Comparison of ENCODE assay signal across 11 cellular contexts in genomic region chr6:127290391-127290963, GRCh38. TPM values are rescaled to one million over a fixed set of nuclear protein-coding genes. Genes with fewer than 3 reads are reported as not detected.
DNase-seq lines count a peak whose midpoint lies in the region; ATAC-seq and TF ChIP-seq lines count a peak whose summit lies in the region.
"Had no signal": no experiment of that assay in that cellular context is flagged by ENCODE, and none has a peak within 500 bp of the region (broad histone marks: within the 10 kb centered on the region; RNA-seq: fewer than 3 reads in every experiment).

No MANE protein-coding gene starts in this region.

- peaks cover 63% of the 10 kb centered on the region for H3K36me3 ChIP-seq in neutrophil
- no peaks in the 10 kb centered on the region for H3K36me3 ChIP-seq in breast epithelium

- no peaks in the 10 kb centered on the region for H3K4me1 ChIP-seq in neutrophil (ENCODE audit: control insufficient read depth in 1 of 2, insufficient read depth in 1 of 2, low read depth in 1 of 2, low read length in 1 of 2)
- no peaks in the 10 kb centered on the region for H3K4me1 ChIP-seq in breast epithelium

- H3K27me3 ChIP-seq in neutrophil (no peaks in the 10 kb centered on the region), breast epithelium (no peaks in the 10 kb centered on the region)

- H3K27me3 Mint-ChIP-seq in activated B cell treated with CpG ODN at 0.5 μM for 24 hours, result no peaks in the 10 kb centered on the region

- ATAC-seq in GM18909 (IDR thresholded peaks at IDR 0.05; ENCODE audit: poor library complexity, unreplicated experiment) (peak; percentile 41), HG02642 (IDR thresholded peaks at IDR 0.05; ENCODE audit: poor library complexity, unreplicated experiment) (peak; percentile 42), activated B cell treated with CpG ODN at 0.5 μM for 24 hours (ENCODE audit: low read depth) (no peak)

- peak overlapping the region; percentile 79 for H3K27ac Mint-ChIP-seq in activated B cell treated with CpG ODN at 0.5 μM for 24 hours

- peaks cover 59% of the 10 kb centered on the region for H3K36me3 Mint-ChIP-seq in activated B cell treated with CpG ODN at 0.5 μM for 24 hours (ENCODE audit: low read depth)

- no peak for TF ChIP-seq POLR2A in breast epithelium (IDR thresholded peaks at IDR 0.05)

- peaks cover 25% of the 10 kb centered on the region for H3K4me1 Mint-ChIP-seq in activated B cell treated with CpG ODN at 0.5 μM for 24 hours

- TF ChIP-seq CTCF in activated B cell treated with CpG ODN at 0.5 μM for 24 hours (IDR thresholded peaks at IDR 0.05), result no peak
- TF ChIP-seq CTCF in neutrophil (IDR thresholded peaks at IDR 0.05), result no peak
- no peak for TF ChIP-seq CTCF in breast epithelium (IDR thresholded peaks at IDR 0.05)

- intact Hi-C loops in activated B cell treated with CpG ODN at 0.5 μM for 24 hours (cut with micrococcal nuclease), result loop anchor here (2.0 kb wide), 1 partner anchor 24 kb away; the partner anchor contains the start of gene RNF146
- intact Hi-C loops in breast epithelium (cut with DNase I; ENCODE audit: low total_unique reads), result no loop called here

- H3K9me3 Mint-ChIP-seq in activated B cell treated with CpG ODN at 0.5 μM for 24 hours, result no peaks in the 10 kb centered on the region

- no peaks in the 10 kb centered on the region for H3K9me3 ChIP-seq in neutrophil
- no peaks in the 10 kb centered on the region for H3K9me3 ChIP-seq in breast epithelium

- CTCF ChIA-PET in activated B cell treated with CpG ODN at 0.5 μM for 24 hours (lab: Charles Lee), result interaction anchor here (0.6 to 1.7 kb wide), 4 partner anchors 13 to 352 kb away, joined by 3 to 7 read pairs (median 5); partner anchors contain the start of gene RNF146

- no peak overlapping the region for H3K4me3 Mint-ChIP-seq in activated B cell treated with CpG ODN at 0.5 μM for 24 hours

- POLR2A ChIA-PET in activated B cell treated with CpG ODN at 0.5 μM for 24 hours (lab: Charles Lee), result interaction anchor here (1.5 kb wide), 1 partner anchor 23 kb away, joined by 18 read pairs; the partner anchor contains the start of gene RNF146

- H3K4me3 ChIP-seq in neutrophil (ENCODE audit: low read depth in 1 of 2, low read length in 1 of 2) (no peak overlapping the region), breast epithelium (no peak overlapping the region)

- DNase-seq in activated B cell treated with CpG ODN at 0.5 μM for 24 hours, result no peak
- DNase-seq in NCI-H2081 treated with DMSO at 0.1 percent for 48 hours (lab: John Stamatoyannopoulos, UW), result no peak
- DNase-seq in NCI-H2171 treated with DMSO at 0.1 percent for 48 hours (lab: John Stamatoyannopoulos, UW), result no peak
- DNase-seq in breast epithelium (ENCODE audit: low spot score in 2 of 2), result no peak
- DNase-seq: activated effector memory CD4-positive, alpha-beta T cell treated with Interleukin-2 at 50 U/mL for 16 hours; effector CD4-positive, alpha-beta T cell; hippocampal formation had no signal

- H3K27ac ChIP-seq in neutrophil, result peak overlapping the region; percentile 7
- no peak overlapping the region for H3K27ac ChIP-seq in breast epithelium
- H3K27ac ChIP-seq: HL-60 had no signal

RNA-seq across cellular contexts. Expression of gene RNF146, which starts 23.8 kb away (rescaled TPM):
- total RNA-seq in activated B cell treated with CpG ODN at 0.5 μM for 24 hours, result 32.9 and 35.3 TPM in 2 replicates
- total RNA-seq in breast epithelium, result 10 to 100 TPM; 77.7 to 86.3 (median 77.9) TPM

RNA-seq across cellular contexts. Expression of gene ECHDC1, which starts 52.9 kb away (rescaled TPM):
- total RNA-seq in activated B cell treated with CpG ODN at 0.5 μM for 24 hours, result 57.3 and 59.7 TPM in 2 replicates
- 10 to 100 TPM; 56.7 to 93.7 (median 82.2) TPM for total RNA-seq in breast epithelium
